ENCODE assay signal across 8 cellular contexts in the genomic region with DNA sequence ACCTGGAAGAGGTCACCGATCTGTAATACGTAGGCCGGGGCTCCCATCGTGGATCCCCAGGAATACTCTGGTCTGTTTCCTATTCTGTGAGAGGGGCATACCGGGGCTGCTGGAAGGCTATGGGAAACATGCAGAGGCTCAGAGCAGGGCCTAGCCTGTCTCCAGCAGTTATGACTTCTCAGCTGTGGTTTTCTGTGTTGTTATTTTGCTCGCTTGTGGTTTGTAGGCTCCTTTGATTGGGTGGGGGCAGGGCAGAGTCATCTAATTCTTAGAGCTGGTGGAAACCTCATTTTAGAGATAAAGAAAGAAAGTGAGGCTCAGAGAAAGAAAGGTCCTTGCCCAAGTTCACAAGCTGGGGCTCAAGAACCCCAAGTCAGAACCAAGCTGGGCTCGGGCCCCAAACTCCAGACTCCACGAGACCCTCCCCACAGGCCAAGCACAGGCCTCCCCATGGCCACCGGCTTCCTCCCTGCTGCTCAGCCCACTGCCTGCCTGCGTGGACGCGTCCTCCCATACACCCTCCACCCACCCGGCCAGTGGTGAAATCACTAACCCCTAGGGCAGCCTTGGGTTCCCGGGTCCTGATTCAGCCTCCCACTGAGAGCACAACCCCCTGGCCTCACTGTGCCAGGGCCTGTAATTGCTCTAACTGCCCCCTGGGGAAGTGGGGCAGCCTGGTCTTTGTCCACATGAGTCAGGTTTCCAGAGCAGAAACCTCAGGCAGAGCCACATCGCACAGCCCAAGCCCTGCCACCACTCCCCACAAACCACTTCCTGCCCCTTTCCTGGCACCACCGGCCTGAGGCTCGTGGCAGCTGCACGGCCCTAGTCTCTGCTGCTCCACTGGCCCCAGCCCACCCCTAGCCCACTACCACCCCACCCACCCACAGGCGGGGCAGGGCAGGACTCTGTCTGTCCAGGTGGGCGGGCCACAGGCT.
DNase-seq lines count a peak whose midpoint lies in the region; ATAC-seq lines count a peak whose summit lies in the region.

No MANE protein-coding gene starts in this region.

- ATAC-seq in HG03108 (IDR thresholded peaks at IDR 0.05; ENCODE audit: unreplicated experiment) (peak; percentile 56), left ventricle myocardium superior (peak; percentile 69)

- DNase-seq in DMS153 (lab: John Stamatoyannopoulos, UW), result peak; percentile 17
- DNase-seq in DMS153 treated with DMSO at 0.1 percent for 48 hours (lab: John Stamatoyannopoulos, UW; ENCODE audit: unreplicated experiment), result no peak
- peak; percentile 78 for DNase-seq in SIG-M5 treated with dmso at 0.1 percent for 504 hours (lab: John Stamatoyannopoulos, UW; ENCODE audit: unreplicated experiment)
- peak; percentile 90 for DNase-seq in activated effector memory CD4-positive, alpha-beta T cell treated with anti-CD3 and anti-CD28 coated beads, Interleukin-2, amount 50 U/mL, for 16 hours
- DNase-seq in left ventricle myocardium superior, result peak; percentile 64
- peak; percentile 70 for DNase-seq in stimulated activated CD4-positive, alpha-beta T cell treated with anti-CD3 and anti-CD28 coated beads, Interleukin-4, amount 100 ng/mL, for 1 hour
- DNase-seq in globus pallidus (ENCODE audit: low spot score), result no peak

- intact Hi-C loops in left ventricle myocardium superior (cut with micrococcal nuclease), result no loop called here

Comparison
In these comparisons a context has a peak if more than half of its experiments do, and no peak if none do; other contexts are left out.
1. DNase-seq: peak in DMS153 (single experiment), SIG-M5 treated with dmso at 0.1 percent for 504 hours (single experiment), activated effector memory CD4-positive, alpha-beta T cell treated with anti-CD3 and anti-CD28 coated beads, Interleukin-2, amount 50 U/mL, for 16 hours (single experiment), left ventricle myocardium superior (single experiment) and stimulated activated CD4-positive, alpha-beta T cell treated with anti-CD3 and anti-CD28 coated beads, Interleukin-4, amount 100 ng/mL, for 1 hour (single experiment); none in DMS153 treated with DMSO at 0.1 percent for 48 hours (single experiment) and globus pallidus (single experiment).